8 cellular contexts compared by ENCODE assay signal in genomic region chr3:117059054-117059989, GRCh38.
DNase-seq lines count a peak whose midpoint lies in the region; ATAC-seq and TF ChIP-seq lines count a peak whose summit lies in the region.

No MANE protein-coding gene starts in this region.

- peaks cover 23% of the 10 kb centered on the region for H3K4me1 Mint-ChIP-seq in brain
- peaks cover 9% of the 10 kb centered on the region for H3K4me1 Mint-ChIP-seq in mesothelial cell of epicardium
- H3K4me1 Mint-ChIP-seq in stimulated activated naive CD8-positive, alpha-beta T cell treated with anti-CD3 and anti-CD28 coated beads, Interleukin-15, amount 100 ng/mL, for 72 hours: no peaks in the 10 kb centered on the region

- H3K27ac Mint-ChIP-seq in brain: peak overlapping the region in 3 of 5 experiments; percentile 26 to 86 (median 61)
- H3K27ac Mint-ChIP-seq in mesothelial cell of epicardium: no peak overlapping the region
- no peak overlapping the region for H3K27ac Mint-ChIP-seq in stimulated activated naive CD8-positive, alpha-beta T cell treated with anti-CD3 and anti-CD28 coated beads, Interleukin-15, amount 100 ng/mL, for 72 hours

- no peaks in the 10 kb centered on the region for H3K36me3 ChIP-seq in GM06990 (ENCODE audit: control insufficient read depth, insufficient read depth, low read length)

- H3K27me3 Mint-ChIP-seq in brain (no peaks in the 10 kb centered on the region), mesothelial cell of epicardium (ENCODE audit: low read depth) (no peaks in the 10 kb centered on the region)
- no peaks in the 10 kb centered on the region for H3K27me3 Mint-ChIP-seq in stimulated activated naive CD8-positive, alpha-beta T cell treated with anti-CD3 and anti-CD28 coated beads, Interleukin-15, amount 100 ng/mL, for 72 hours

- DNase-seq in GM06990 (ENCODE audit: extremely low read depth, insufficient read length): no peak
- peak; percentile 54 for DNase-seq in NCI-H2029 treated with DMSO at 0.1 percent for 48 hours (lab: John Stamatoyannopoulos, UW)
- DNase-seq in mesothelial cell of epicardium (ENCODE audit: low spot score in 2 of 2, unreplicated experiment in 2 of 2): no peak
- no peak for DNase-seq in activated CD4-positive, alpha-beta T cell treated with anti-CD3 and anti-CD28 coated beads for 1 hour
- DNase-seq in glomerular visceral epithelial cell (ENCODE audit: extremely low spot score): no peak
- DNase-seq in stimulated activated naive CD8-positive, alpha-beta T cell treated with anti-CD3 and anti-CD28 coated beads, Interleukin-15, amount 100 ng/mL, for 72 hours: no peak

- H3K9me3 Mint-ChIP-seq in brain (no peaks in the 10 kb centered on the region), mesothelial cell of epicardium (no peaks in the 10 kb centered on the region)
- no peaks in the 10 kb centered on the region for H3K9me3 Mint-ChIP-seq in stimulated activated naive CD8-positive, alpha-beta T cell treated with anti-CD3 and anti-CD28 coated beads, Interleukin-15, amount 100 ng/mL, for 72 hours

- TF ChIP-seq CTCF in GM06990 (IDR thresholded peaks at IDR 0.05; ENCODE audit: insufficient read depth, low read length, poor library complexity, severe bottlenecking) (peak; percentile 22), brain (conservative IDR thresholded peaks at IDR 0.05) (peak; percentile 81), mesothelial cell of epicardium (IDR thresholded peaks at IDR 0.05; ENCODE audit: unreplicated experiment) (peak; percentile 86)

- no peaks in the 10 kb centered on the region for H3K27me3 ChIP-seq in GM06990 (replicated peaks; ENCODE audit: control insufficient read depth, insufficient read depth, low read length)

- no peaks in the 10 kb centered on the region for H3K36me3 Mint-ChIP-seq in brain
- H3K36me3 Mint-ChIP-seq in mesothelial cell of epicardium: no peaks in the 10 kb centered on the region

- H3K4me3 Mint-ChIP-seq in brain: peak overlapping the region in 3 of 5 experiments; percentile 21 to 64 (median 31)
- no peak overlapping the region for H3K4me3 Mint-ChIP-seq in mesothelial cell of epicardium
- no peak overlapping the region for H3K4me3 Mint-ChIP-seq in stimulated activated naive CD8-positive, alpha-beta T cell treated with anti-CD3 and anti-CD28 coated beads, Interleukin-15, amount 100 ng/mL, for 72 hours

- no peak overlapping the region for H3K4me3 ChIP-seq in GM06990 (replicated peaks; ENCODE audit: low read depth, low read length)

- no peak for ATAC-seq in HG03457 (IDR thresholded peaks at IDR 0.05; ENCODE audit: unreplicated experiment)
- no peak for ATAC-seq in stimulated activated naive CD8-positive, alpha-beta T cell treated with anti-CD3 and anti-CD28 coated beads, Interleukin-15, amount 100 ng/mL, for 72 hours

Comparison
In these comparisons a context has a peak if more than half of its experiments do, and no peak if none do; other contexts are left out.
1. CTCF ChIP-seq: peak in every context shown above with its lines; median percentile 86 in mesothelial cell of epicardium; 81 in brain; 22 in GM06990.
2. H3K27ac Mint-ChIP-seq: peak in brain (3 of 5); none in mesothelial cell of epicardium (single experiment) and stimulated activated naive CD8-positive, alpha-beta T cell treated with anti-CD3 and anti-CD28 coated beads, Interleukin-15, amount 100 ng/mL, for 72 hours (0 of 2).
3. H3K4me3 Mint-ChIP-seq: peak in brain (3 of 5); none in mesothelial cell of epicardium (single experiment) and stimulated activated naive CD8-positive, alpha-beta T cell treated with anti-CD3 and anti-CD28 coated beads, Interleukin-15, amount 100 ng/mL, for 72 hours (0 of 2).